In genomic region chr1:9309991-9310390, GRCh38 we compare ENCODE assay signal across 19 cellular contexts. TPM values are rescaled to one million over a fixed set of nuclear protein-coding genes. Genes with fewer than 3 reads are reported as not detected.
DNase-seq lines count a peak whose midpoint lies in the region; ATAC-seq and TF ChIP-seq lines count a peak whose summit lies in the region.
"Had no signal": no experiment of that assay in that cellular context is flagged by ENCODE, and none has a peak within 500 bp of the region (broad histone marks: within the 10 kb centered on the region; RNA-seq: fewer than 3 reads in every experiment).

No MANE protein-coding gene starts in this region.

- H4K20me1 ChIP-seq in BLaER1 (peaks cover 97% of the 10 kb centered on the region), KMS-11 (ENCODE audit: insufficient read depth) (no peaks in the 10 kb centered on the region)

- no peak overlapping the region for H2AFZ ChIP-seq in KMS-11 (ENCODE audit: low read depth)
- H2AFZ ChIP-seq: GM23248 had no signal

- H3K27ac ChIP-seq in BLaER1 (no peak overlapping the region), KMS-11 (no peak overlapping the region), foreskin keratinocyte (no peak overlapping the region)
- H3K27ac ChIP-seq: C4-2B, GM23248 had no signal

- no peak overlapping the region for H3K4me3 Mint-ChIP-seq in osteocyte (ENCODE audit: unreplicated experiment)
- H3K4me3 Mint-ChIP-seq: CD4-positive, alpha-beta memory T cell had no signal

- no peak for DNase-seq in foreskin keratinocyte
- no peak for DNase-seq in osteocyte (ENCODE audit: extremely low spot score, unreplicated experiment)
- no peak for DNase-seq in NCI-H526 (lab: John Stamatoyannopoulos, UW)
- DNase-seq in T1000 (lab: John Stamatoyannopoulos, UW), result no peak
- DNase-seq: 8988T; AML-193; CD4-positive, alpha-beta memory T cell; COR-L47; DMS153; DMS79 treated with DMSO at 0.1 percent for 48 hours; GDM1; GM23248; IMR-90 had no signal

- H3K4me2 ChIP-seq in BLaER1 (peak overlapping the region; percentile 60), KMS-11 (peak overlapping the region; percentile 21; the same call in 1 of the 2 replicates)

- H3K36me3 ChIP-seq in BLaER1, result no peaks in the 10 kb centered on the region
- no peaks in the 10 kb centered on the region for H3K36me3 ChIP-seq in KMS-11 (ENCODE audit: insufficient read depth)

- no peaks in the 10 kb centered on the region for H3K27me3 ChIP-seq in BLaER1
- no peaks in the 10 kb centered on the region for H3K27me3 ChIP-seq in KMS-11 (ENCODE audit: insufficient read depth, low read depth)
- H3K27me3 ChIP-seq in foreskin keratinocyte, result no peaks in the 10 kb centered on the region

- H3K27ac Mint-ChIP-seq in osteocyte (ENCODE audit: unreplicated experiment), result peak overlapping the region; percentile 18

- peaks cover 6% of the 10 kb centered on the region for H3K36me3 Mint-ChIP-seq in osteocyte (ENCODE audit: unreplicated experiment)
- H3K36me3 Mint-ChIP-seq: CD4-positive, alpha-beta memory T cell had no signal

- peaks cover 65% of the 10 kb centered on the region for H3K79me2 ChIP-seq in KMS-11 (ENCODE audit: insufficient read depth, low read depth)

- no peak for TF ChIP-seq CTCF in KMS-11 (conservative IDR thresholded peaks at IDR 0.05; ENCODE audit: low read depth, low read length)
- no peak for TF ChIP-seq CTCF in foreskin keratinocyte (conservative IDR thresholded peaks at IDR 0.05)
- TF ChIP-seq CTCF in osteocyte (IDR thresholded peaks at IDR 0.05), result no peak

- H3K4me1 ChIP-seq in BLaER1 (peaks cover 63% of the 10 kb centered on the region), KMS-11 (ENCODE audit: low read depth, poor library complexity, severe bottlenecking) (peaks cover 52% of the 10 kb centered on the region), foreskin keratinocyte (no peaks in the 10 kb centered on the region)

- H3K9me3 ChIP-seq in BLaER1, result no peaks in the 10 kb centered on the region

- H3K27me3 Mint-ChIP-seq in osteocyte (ENCODE audit: unreplicated experiment), result no peaks in the 10 kb centered on the region
- H3K27me3 Mint-ChIP-seq: CD4-positive, alpha-beta memory T cell had no signal

- peaks cover 57% of the 10 kb centered on the region for H3K4me1 Mint-ChIP-seq in osteocyte (ENCODE audit: unreplicated experiment)

- H3K9ac ChIP-seq in BLaER1 (no peak overlapping the region), KMS-11 (no peak overlapping the region)
- H3K9ac ChIP-seq: GM23248 had no signal

- no peak overlapping the region for H3K4me3 ChIP-seq in BLaER1
- no peak overlapping the region for H3K4me3 ChIP-seq in KMS-11 (IDR thresholded peaks at IDR 0.05; ENCODE audit: insufficient read depth, low read depth, low read length)
- H3K4me3 ChIP-seq: GM23248 had no signal

- ATAC-seq in foreskin keratinocyte, result peak; percentile 19
- ATAC-seq in HG03439 (IDR thresholded peaks at IDR 0.05; ENCODE audit: unreplicated experiment), result no peak
- no peak for ATAC-seq in HG02798 (IDR thresholded peaks at IDR 0.05; ENCODE audit: poor library complexity, unreplicated experiment)
- ATAC-seq: HCT116 had no signal

- H3K9me3 Mint-ChIP-seq in osteocyte (ENCODE audit: unreplicated experiment), result no peaks in the 10 kb centered on the region

RNA-seq across cellular contexts. Expression of gene SPSB1, which starts 17.3 kb away (rescaled TPM):
- total RNA-seq in foreskin keratinocyte (10.3 and 12.9 TPM in 2 replicates), osteocyte (52.8 and 63.2 TPM in 2 replicates)
- 11.6 and 12.5 TPM in 2 replicates for polyA plus RNA-seq in foreskin keratinocyte
